ENCODE assay signal across 22 cellular contexts in the genomic region with DNA sequence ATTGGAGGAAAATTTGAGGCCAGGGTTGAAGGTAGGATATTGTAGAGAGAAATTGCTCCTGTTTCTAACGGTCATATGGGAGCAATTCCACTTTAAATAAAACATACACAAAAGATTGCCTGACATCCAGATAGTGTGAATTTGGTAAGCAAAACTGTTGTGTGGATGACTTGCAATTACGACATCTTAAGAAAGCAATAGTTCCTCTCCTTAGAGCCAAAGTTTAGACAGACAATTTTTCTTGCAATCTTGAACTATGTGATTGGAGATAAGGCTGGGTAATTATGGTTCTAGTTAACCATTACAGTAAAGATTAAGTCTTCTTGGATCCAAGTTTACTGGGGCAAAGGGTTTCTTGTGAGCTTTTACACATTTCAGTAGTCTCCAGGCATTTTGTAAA.
"Had no signal": no experiment of that assay in that cellular context is flagged by ENCODE, and none has a peak within 500 bp of the region (broad histone marks: within the 10 kb centered on the region; RNA-seq: fewer than 3 reads in every experiment).

No MANE protein-coding gene starts in this region.

- H3K36me3 ChIP-seq: ascending aorta, gastrocnemius medialis, ovary, prostate gland, right atrium auricular region, thyroid gland, upper lobe of right lung had no signal

- H3K4me1 ChIP-seq: ascending aorta, gastrocnemius medialis, prostate gland, right atrium auricular region, thyroid gland, upper lobe of right lung had no signal

- H3K4me3 ChIP-seq: ascending aorta, gastrocnemius medialis, ovary, prostate gland, right atrium auricular region, thyroid gland, upper lobe of right lung had no signal

- H3K27me3 ChIP-seq: ascending aorta, gastrocnemius medialis, ovary, right atrium auricular region, thyroid gland, upper lobe of right lung had no signal

- H3K27ac ChIP-seq: ascending aorta, gastrocnemius medialis, ovary, prostate gland, right atrium auricular region, thyroid gland, upper lobe of right lung had no signal

- FAIRE-seq: colon, keratinocyte had no signal

- H3K9me3 ChIP-seq: ascending aorta, gastrocnemius medialis, ovary, prostate gland, right atrium auricular region, thyroid gland, upper lobe of right lung had no signal

- DNase-seq: activated CD4-positive, alpha-beta T cell treated with anti-CD3 and anti-CD28 coated beads for 1 hour; activated CD4-positive, alpha-beta T cell treated with anti-CD3 and anti-CD28 coated beads, Interleukin-2, amount 50 U/mL, for 1 hour; activated CD8-positive, alpha-beta T cell treated with anti-CD3 and anti-CD28 coated beads, Interleukin-2, amount 10 ng/mL, durations not matched to agents 7 days and 5 days; activated gamma-delta T cell treated with Interleukin-2 at 50 U/mL for 16 hours; central memory CD4-positive, alpha-beta T cell; effector memory CD4-positive, alpha-beta T cell; gastrocnemius medialis; midbrain; natural killer cell; ovary; stimulated activated CD4-positive, alpha-beta T cell treated with anti-CD3 and anti-CD28 coated beads, Interleukin-12 subunit alpha, Interleukin-12 subunit beta, amount 100 ng/mL, for 4 hours; substantia nigra; T-helper 9 cell; thyroid gland; upper lobe of right lung had no signal

- ATAC-seq: activated CD8-positive, alpha-beta T cell treated with anti-CD3 and anti-CD28 coated beads, Interleukin-2, amount 10 ng/mL, durations not matched to agents 7 days and 5 days; esophagus mucosa; gastrocnemius medialis; left lobe of liver; natural killer cell; upper lobe of right lung had no signal
